Comparison of ENCODE assay signal across 8 cellular contexts in the genomic region with DNA sequence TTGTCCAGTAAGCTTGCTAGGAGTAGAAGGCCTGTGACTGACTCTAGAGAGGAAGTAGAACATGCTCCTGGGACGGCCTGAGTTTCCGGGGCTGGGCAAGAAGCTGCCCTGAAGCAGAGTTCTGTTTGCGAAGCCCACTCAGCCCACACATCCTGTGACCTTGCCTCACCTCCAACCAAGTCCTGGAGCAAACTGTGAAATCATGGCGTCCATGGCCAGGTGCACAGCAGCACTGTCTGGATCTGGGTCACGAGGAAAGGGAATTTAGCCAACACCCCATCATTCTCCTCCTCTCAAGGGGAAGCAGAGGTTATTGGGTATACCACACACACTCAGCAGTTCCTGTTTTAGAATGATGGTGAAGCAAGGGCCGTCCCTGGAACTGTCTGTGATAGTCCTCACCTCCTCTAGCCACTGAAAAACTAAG.
DNase-seq lines count a peak whose midpoint lies in the region; ATAC-seq and TF ChIP-seq lines count a peak whose summit lies in the region.

No MANE protein-coding gene starts in this region.

- no peak overlapping the region for H3K4me3 ChIP-seq in lung

- no peaks in the 10 kb centered on the region for H3K9me3 ChIP-seq in lung (ENCODE audit: control insufficient read depth in 2 of 2, insufficient read depth in 1 of 2, low read length in 1 of 2)

- no peak for TF ChIP-seq CTCF in lung (IDR thresholded peaks at IDR 0.05; ENCODE audit: control extremely low read depth, extremely low read depth)

- H3K36me3 ChIP-seq in lung (ENCODE audit: control insufficient read depth in 2 of 2, insufficient read depth in 2 of 2, low read length in 2 of 2), result no peaks in the 10 kb centered on the region

- POLR2A ChIA-PET in activated CD4-positive, alpha-beta memory T cell treated with anti-CD3 and anti-CD28 coated beads for 36 hours (lab: Charles Lee), result no interaction called here

- no peaks in the 10 kb centered on the region for H3K9me3 Mint-ChIP-seq in activated CD4-positive, alpha-beta memory T cell treated with anti-CD3 and anti-CD28 coated beads for 36 hours

- peaks cover 17% of the 10 kb centered on the region for H3K4me1 Mint-ChIP-seq in activated CD4-positive, alpha-beta memory T cell treated with anti-CD3 and anti-CD28 coated beads for 36 hours (ENCODE audit: low read depth)

- H3K27ac Mint-ChIP-seq in activated CD4-positive, alpha-beta memory T cell treated with anti-CD3 and anti-CD28 coated beads for 36 hours, result no peak overlapping the region

- no peak overlapping the region for H3K4me3 Mint-ChIP-seq in activated CD4-positive, alpha-beta memory T cell treated with anti-CD3 and anti-CD28 coated beads for 36 hours

- peaks cover 6% of the 10 kb centered on the region for H3K27me3 Mint-ChIP-seq in activated CD4-positive, alpha-beta memory T cell treated with anti-CD3 and anti-CD28 coated beads for 36 hours

- DNase-seq in GDM1 (lab: John Stamatoyannopoulos, UW) (peak; percentile 42), lung (ENCODE audit: low spot score) (peak; percentile 30), epidermal melanocyte (ENCODE audit: insufficient read length, low spot score) (no peak), DMS79 treated with DMSO at 0.1 percent for 48 hours (lab: John Stamatoyannopoulos, UW) (no peak), HuH-7.5 (ENCODE audit: low spot score) (no peak)
- peak; percentile 38 for DNase-seq in activated CD4-positive, alpha-beta memory T cell treated with anti-CD3 and anti-CD28 coated beads for 36 hours

- no peaks in the 10 kb centered on the region for H3K36me3 Mint-ChIP-seq in activated CD4-positive, alpha-beta memory T cell treated with anti-CD3 and anti-CD28 coated beads for 36 hours

- intact Hi-C loops in activated CD4-positive, alpha-beta memory T cell treated with anti-CD3 and anti-CD28 coated beads for 36 hours (cut with micrococcal nuclease), result loop anchor here (2.0 to 5.0 kb wide), 3 partner anchors 27 to 549 kb away; no protein-coding TSS in a partner anchor

- peaks cover 0 to 2% of the 10 kb centered on the region in 2 donors for H3K4me1 ChIP-seq in lung (ENCODE audit: control insufficient read depth in 2 of 2, insufficient read depth in 2 of 2, low read length in 2 of 2)

- CTCF ChIA-PET in activated CD4-positive, alpha-beta memory T cell treated with anti-CD3 and anti-CD28 coated beads for 36 hours (lab: Charles Lee), result interaction anchor here (1.0 to 14.5 kb wide), 7 partner anchors 61 to 550 kb away, joined by 3 to 440 read pairs (median 6); no protein-coding TSS in a partner anchor

- 27 to 42% methylated on average over 6 of the region's 6 CpGs for WGBS in lung, 2 donors

- no peaks in the 10 kb centered on the region for H3K27me3 ChIP-seq in lung (ENCODE audit: control insufficient read depth, insufficient read depth)

- ATAC-seq in HG02885 (IDR thresholded peaks at IDR 0.05; ENCODE audit: poor library complexity, unreplicated experiment), result peak; percentile 62
- peak; percentile 49 for ATAC-seq in lung (ENCODE audit: insufficient read depth, low FRiP score)
- ATAC-seq in HG02588 (IDR thresholded peaks at IDR 0.05; ENCODE audit: unreplicated experiment), result no peak

- peak overlapping the region in 1 of 2 donors; percentile 65 for H3K27ac ChIP-seq in lung (ENCODE audit: low read depth in 1 of 2, low read length in 1 of 2)

Comparison
In these comparisons a context has a peak if more than half of its experiments do, and no peak if none do; other contexts are left out.
1. DNase-seq: peak in GDM1 (single experiment), activated CD4-positive, alpha-beta memory T cell treated with anti-CD3 and anti-CD28 coated beads for 36 hours (single experiment) and lung (single experiment); none in epidermal melanocyte (single experiment), DMS79 treated with DMSO at 0.1 percent for 48 hours (single experiment) and HuH-7.5 (single experiment).